In the genomic region with DNA sequence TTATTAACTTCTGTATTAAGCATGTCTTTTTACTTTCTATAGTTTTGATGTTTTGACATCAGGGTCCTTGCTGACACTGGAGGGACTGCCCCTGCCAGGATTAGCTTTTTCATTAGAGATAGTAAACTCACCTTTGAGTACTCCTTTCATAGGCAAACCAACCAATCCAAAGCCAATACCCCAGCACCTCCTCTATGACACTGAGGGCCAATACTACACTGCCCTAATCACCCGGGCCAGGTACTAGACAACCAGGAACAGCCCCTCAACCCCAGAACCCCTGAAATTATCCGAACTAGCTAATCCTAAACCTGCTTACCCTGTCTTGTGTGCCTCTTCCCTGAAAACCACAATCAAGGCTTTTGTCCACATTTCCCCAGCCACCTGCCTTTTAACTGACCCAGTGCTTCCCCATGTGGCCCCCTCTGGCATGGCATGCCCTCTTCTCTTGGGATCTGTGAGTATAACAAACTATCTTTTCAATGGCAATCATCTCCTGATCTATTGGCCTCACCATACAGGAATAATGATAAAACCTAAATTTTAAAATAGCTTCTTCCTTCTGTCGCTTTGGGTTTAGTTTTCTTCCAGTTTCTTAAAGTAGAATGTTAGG, we compare ENCODE assay signal across 1 cellular context.
TF ChIP-seq lines count a peak whose summit lies in the region.

No MANE protein-coding gene starts in this region.

TF ChIP-seq in SK-N-SH, 30 proteins besides CTCF, POLR2A, EP300 and RAD21 (continued from another document):
- TF ChIP-seq REST (IDR thresholded peaks at IDR 0.05; ENCODE audit: low read depth, low read length) (no peak), NFIC (IDR thresholded peaks at IDR 0.05; ENCODE audit: borderline replicate concordance) (no peak), MXI1 (IDR thresholded peaks at IDR 0.05; ENCODE audit: low read depth, low read length) (no peak), MEF2A (IDR thresholded peaks at IDR 0.05; ENCODE audit: borderline replicate concordance, low read depth) (no peak), POLR2AphosphoS5 (IDR thresholded peaks at IDR 0.05; ENCODE audit: low read depth, low read length) (no peak), FOXJ3 (CRISPR knock-in tag; IDR thresholded peaks at IDR 0.05) (no peak), JUND (IDR thresholded peaks at IDR 0.05) (no peak)
- TF ChIP-seq, protein P1, sequence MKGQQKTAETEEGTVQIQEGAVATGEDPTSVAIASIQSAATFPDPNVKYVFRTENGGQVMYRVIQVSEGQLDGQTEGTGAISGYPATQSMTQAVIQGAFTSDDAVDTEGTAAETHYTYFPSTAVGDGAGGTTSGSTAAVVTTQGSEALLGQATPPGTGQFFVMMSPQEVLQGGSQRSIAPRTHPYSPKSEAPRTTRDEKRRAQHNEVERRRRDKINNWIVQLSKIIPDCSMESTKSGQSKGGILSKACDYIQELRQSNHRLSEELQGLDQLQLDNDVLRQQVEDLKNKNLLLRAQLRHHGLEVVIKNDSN (IDR thresholded peaks at IDR 0.05; ENCODE audit: borderline replicate concordance, low read depth) = no peak
